ENCODE assay signal across 8 cellular contexts in genomic region chr2:125745514-125745913, GRCh38.
A peak's percentile ranks its signal among the peaks of the same experiment; 100 is the strongest.
DNase-seq lines count a peak whose midpoint lies in the region; TF ChIP-seq lines count a peak whose summit lies in the region.

No MANE protein-coding gene starts in this region.

- H3K4me3 ChIP-seq in GM06990 (replicated peaks; ENCODE audit: low read depth, low read length) (no peak overlapping the region), brain microvascular endothelial cell (ENCODE audit: low read depth, low read length) (no peak overlapping the region), uterus (no peak overlapping the region)

- H3K4me1 ChIP-seq in uterus, result no peaks in the 10 kb centered on the region

- TF ChIP-seq CTCF in GM06990 (IDR thresholded peaks at IDR 0.05; ENCODE audit: insufficient read depth, low read length, poor library complexity, severe bottlenecking) (peak; percentile 5), brain microvascular endothelial cell (IDR thresholded peaks at IDR 0.05; ENCODE audit: low read depth, low read length, missing control alignments) (no peak), uterus (IDR thresholded peaks at IDR 0.05) (no peak)

- in situ Hi-C loops in brain microvascular endothelial cell (cut with HindIII; ENCODE audit: low pct_ligation_motif_present, low sequenced_read_pairs), result no loop called here

- intact Hi-C loops in uterus (cut with DNase I; ENCODE audit: low total_unique reads), result no loop called here

- H3K36me3 ChIP-seq in GM06990 (ENCODE audit: control insufficient read depth, insufficient read depth, low read length) (no peaks in the 10 kb centered on the region), brain microvascular endothelial cell (replicated peaks) (no peaks in the 10 kb centered on the region), uterus (no peaks in the 10 kb centered on the region)

- no peak for TF ChIP-seq POLR2A in uterus (IDR thresholded peaks at IDR 0.05)

- no peaks in the 10 kb centered on the region for H3K27me3 ChIP-seq in GM06990 (replicated peaks; ENCODE audit: control insufficient read depth, insufficient read depth, low read length)
- H3K27me3 ChIP-seq in brain microvascular endothelial cell (replicated peaks), result no peaks in the 10 kb centered on the region
- no peaks in the 10 kb centered on the region for H3K27me3 ChIP-seq in uterus

- H3K27ac ChIP-seq in brain microvascular endothelial cell, result no peak overlapping the region
- no peak overlapping the region for H3K27ac ChIP-seq in uterus

- DNase-seq in GM06990 (ENCODE audit: extremely low read depth, insufficient read length) (no peak), NCI-H1694 treated with DMSO at 0.1 percent for 48 hours (lab: John Stamatoyannopoulos, UW) (peak; percentile 30), brain microvascular endothelial cell (peak; percentile 1), midbrain (lab: John Stamatoyannopoulos, UW) (peak; percentile 81), DMS79 treated with DMSO at 0.1 percent for 48 hours (lab: John Stamatoyannopoulos, UW) (no peak), uterus (no peak), A172 (ENCODE audit: low spot score) (no peak), KG1 (lab: John Stamatoyannopoulos, UW) (no peak)

- no peaks in the 10 kb centered on the region for H3K9me3 ChIP-seq in uterus

Comparison
In these comparisons a context has a peak if more than half of its experiments do, and no peak if none do; other contexts are left out.
1. DNase-seq: peak in NCI-H1694 treated with DMSO at 0.1 percent for 48 hours (single experiment), brain microvascular endothelial cell (single experiment) and midbrain (single experiment); none in GM06990 (single experiment), DMS79 treated with DMSO at 0.1 percent for 48 hours (single experiment), uterus (0 of 2), A172 (single experiment) and KG1 (single experiment).